ENCODE assay signal across 8 cellular contexts in genomic region chrX:69616520-69617203, GRCh38. TPM values are rescaled to one million over a fixed set of nuclear protein-coding genes. Genes with fewer than 3 reads are reported as not detected.
A peak's percentile ranks its signal among the peaks of the same experiment; 100 is the strongest.
DNase-seq lines count a peak whose midpoint lies in the region; ATAC-seq and TF ChIP-seq lines count a peak whose summit lies in the region.

No MANE protein-coding gene starts in this region.

- H3K27ac Mint-ChIP-seq in activated naive CD8-positive, alpha-beta T cell treated with anti-CD3 and anti-CD28 coated beads, Interleukin-2, amount 10 ng/mL, durations not matched to agents 7 days and 5 days: no peak overlapping the region

- H3K9me3 Mint-ChIP-seq in activated naive CD8-positive, alpha-beta T cell treated with anti-CD3 and anti-CD28 coated beads, Interleukin-2, amount 10 ng/mL, durations not matched to agents 7 days and 5 days: no peaks in the 10 kb centered on the region

- H3K4me3 ChIP-seq in BJ (ENCODE audit: low read depth, low read length) (peak overlapping the region; percentile 43), iPS-15b (ENCODE audit: low read depth, low read length) (peak overlapping the region; percentile 62), skeletal muscle tissue (ENCODE audit: low read length in 3 of 3) (peak overlapping the region; percentile 56 to 70 (median 70))

- no peak overlapping the region for H3K9ac ChIP-seq in iPS-15b (ENCODE audit: low read depth, low read length)
- peak overlapping the region in 2 of 3 donors; percentile 51 to 60 for H3K9ac ChIP-seq in skeletal muscle tissue (ENCODE audit: low read depth in 1 of 3, low read length in 3 of 3)

- peak overlapping the region; percentile 77 for H3K4me3 Mint-ChIP-seq in activated naive CD8-positive, alpha-beta T cell treated with anti-CD3 and anti-CD28 coated beads, Interleukin-2, amount 10 ng/mL, durations not matched to agents 7 days and 5 days

- no peak overlapping the region for H3K27ac ChIP-seq in skeletal muscle tissue (ENCODE audit: low read depth, low read length)

- H3K27me3 Mint-ChIP-seq in activated naive CD8-positive, alpha-beta T cell treated with anti-CD3 and anti-CD28 coated beads, Interleukin-2, amount 10 ng/mL, durations not matched to agents 7 days and 5 days: peaks cover 20% of the 10 kb centered on the region

- H3K4me1 ChIP-seq in iPS-15b (ENCODE audit: control insufficient read depth, insufficient read depth, low read length) (peaks cover 3% of the 10 kb centered on the region), skeletal muscle tissue (ENCODE audit: control insufficient read depth in 3 of 3, insufficient read depth in 3 of 3, low read length in 3 of 3) (peaks cover 0 to 10% (median 4%) of the 10 kb centered on the region in 3 donors)

- H3K4me1 Mint-ChIP-seq in activated naive CD8-positive, alpha-beta T cell treated with anti-CD3 and anti-CD28 coated beads, Interleukin-2, amount 10 ng/mL, durations not matched to agents 7 days and 5 days: peaks cover 2% of the 10 kb centered on the region

- peaks cover 6% of the 10 kb centered on the region for H3K27me3 ChIP-seq in BJ (ENCODE audit: control insufficient read depth, insufficient read depth, low read length)
- peaks cover 9% of the 10 kb centered on the region for H3K27me3 ChIP-seq in iPS-15b (ENCODE audit: control insufficient read depth, insufficient read depth, low read length)
- peaks cover 0 to 2% (median 0%) of the 10 kb centered on the region in 3 donors for H3K27me3 ChIP-seq in skeletal muscle tissue (ENCODE audit: control insufficient read depth in 3 of 3, insufficient read depth in 3 of 3, low read length in 3 of 3)

- no peak for TF ChIP-seq CTCF in BJ (IDR thresholded peaks at IDR 0.05; ENCODE audit: insufficient read depth, low read depth, low read length)

- POLR2A ChIA-PET in BJ (lab: Charles Lee): no interaction called here
- POLR2A ChIA-PET in activated naive CD8-positive, alpha-beta T cell treated with anti-CD3 and anti-CD28 coated beads, Interleukin-2, amount 10 ng/mL, durations not matched to agents 7 days and 5 days (lab: Charles Lee): no interaction called here

- H3K36me3 ChIP-seq in BJ (ENCODE audit: control insufficient read depth, insufficient read depth, low read length) (no peaks in the 10 kb centered on the region), iPS-15b (ENCODE audit: control insufficient read depth, insufficient read depth, low read length) (no peaks in the 10 kb centered on the region), skeletal muscle tissue (ENCODE audit: control insufficient read depth in 3 of 3, insufficient read depth in 3 of 3, low read length in 3 of 3) (no peaks in the 10 kb centered on the region)

- H3K9me3 ChIP-seq in iPS-15b (ENCODE audit: control insufficient read depth, insufficient read depth, low read length) (no peaks in the 10 kb centered on the region), skeletal muscle tissue (ENCODE audit: control insufficient read depth in 3 of 3, low read length in 3 of 3) (no peaks in the 10 kb centered on the region)

- DNase-seq in BJ (ENCODE audit: low read depth) (no peak), NCI-H1105 (lab: John Stamatoyannopoulos, UW) (peak; percentile 3), NCI-H1694 treated with DMSO at 0.1 percent for 48 hours (lab: John Stamatoyannopoulos, UW) (no peak)
- DNase-seq in activated naive CD8-positive, alpha-beta T cell treated with anti-CD3 and anti-CD28 coated beads, Interleukin-2, amount 10 ng/mL, durations not matched to agents 7 days and 5 days: peak; percentile 28

- no peaks in the 10 kb centered on the region for H3K36me3 Mint-ChIP-seq in activated naive CD8-positive, alpha-beta T cell treated with anti-CD3 and anti-CD28 coated beads, Interleukin-2, amount 10 ng/mL, durations not matched to agents 7 days and 5 days

- ATAC-seq in activated naive CD8-positive, alpha-beta T cell treated with anti-CD3 and anti-CD28 coated beads, Interleukin-2, amount 10 ng/mL, durations not matched to agents 7 days and 5 days (ENCODE audit: low read depth): peak; percentile 5
- ATAC-seq in GM18870 (IDR thresholded peaks at IDR 0.05; ENCODE audit: unreplicated experiment) (no peak), HG02884 (IDR thresholded peaks at IDR 0.05; ENCODE audit: unreplicated experiment) (no peak)

- CTCF ChIA-PET in BJ (lab: Yijun Ruan, JAX): interaction anchor here (1.4 to 2.8 kb wide), 2 partner anchors 78 to 79 kb away, joined by 3 to 19 read pairs; no protein-coding TSS in a partner anchor

RNA-seq across cellular contexts. Expression of gene EDA, which starts 0.7 kb away (rescaled TPM):
- polyA plus RNA-seq in BJ (2011; rRNA removed): 0.06 and 0.09 TPM in 2 replicates
- polyA minus RNA-seq in BJ (2011; rRNA and poly(A)+ RNA removed): 0.15 and 0.19 TPM in 2 replicates
- total RNA-seq in activated naive CD8-positive, alpha-beta T cell treated with anti-CD3 and anti-CD28 coated beads, Interleukin-2, amount 10 ng/mL, durations not matched to agents 7 days and 5 days: 1 to 10 TPM in 1 of 2 experiments, under 1 TPM in 1; 0.94 to 2.3 TPM
- 11.0 TPM for total RNA-seq in skeletal muscle tissue

Comparison
In these comparisons a context has a peak if more than half of its experiments do, and no peak if none do; other contexts are left out.
1. DNase-seq: peak in NCI-H1105 (single experiment) and activated naive CD8-positive, alpha-beta T cell treated with anti-CD3 and anti-CD28 coated beads, Interleukin-2, amount 10 ng/mL, durations not matched to agents 7 days and 5 days (single experiment); none in BJ (single experiment) and NCI-H1694 treated with DMSO at 0.1 percent for 48 hours (single experiment).
2. Peak in every context shown above with its lines, with median percentiles within 50 percentile points of each other: H3K4me3 ChIP-seq.